In the genomic region with DNA sequence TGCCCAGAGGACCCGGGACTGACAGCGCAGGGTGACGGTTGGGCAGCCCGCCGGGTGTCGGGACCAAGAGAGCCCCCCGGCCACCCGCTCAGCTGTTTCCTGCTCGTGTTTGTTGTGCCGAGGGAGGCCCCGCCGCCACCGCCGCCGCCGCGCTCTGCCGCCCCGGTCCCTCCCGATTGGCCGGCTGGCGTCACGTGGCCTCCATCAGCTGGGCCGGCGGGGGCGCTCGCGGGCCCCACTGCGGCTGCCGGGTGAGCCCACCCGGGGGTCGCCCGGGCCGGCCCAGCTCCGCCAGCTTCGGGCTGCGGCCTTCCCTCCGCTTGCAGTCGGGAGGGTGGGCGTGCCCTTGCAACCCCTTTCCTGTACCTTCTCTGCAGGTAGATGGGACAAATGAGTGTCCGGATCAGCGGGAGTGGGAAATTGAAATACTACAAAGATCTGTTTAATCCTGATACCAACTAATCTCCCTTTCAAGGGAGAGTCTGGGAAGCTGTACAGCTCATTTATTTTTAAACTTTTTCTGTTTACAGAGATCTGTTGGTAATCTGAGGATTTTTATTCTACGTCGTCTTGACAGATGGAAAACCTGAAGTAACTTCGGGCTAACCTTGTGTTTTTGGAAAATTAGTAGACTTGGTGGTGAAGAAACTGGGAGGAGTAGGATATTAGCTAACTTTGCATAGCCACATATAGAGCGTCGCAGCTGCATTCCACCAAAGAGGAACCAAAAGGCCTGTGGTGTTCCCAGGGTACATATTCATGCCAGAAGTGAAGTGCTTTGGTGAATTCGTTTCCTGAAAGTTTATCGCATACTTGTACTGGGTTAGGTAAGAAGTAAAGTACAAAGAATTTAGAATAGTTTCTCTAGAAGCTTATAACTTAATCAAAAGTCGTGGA, we compare ENCODE assay signal across 1 cellular context.
A peak's percentile ranks its signal among the peaks of the same experiment; 100 is the strongest.
TF ChIP-seq lines count a peak whose summit lies in the region.

No MANE protein-coding gene starts in this region.

TF ChIP-seq in HepG2, 621 proteins besides CTCF, POLR2A, EP300 and RAD21 (continued from another document and continues in another):
- TF ChIP-seq, protein P1, sequence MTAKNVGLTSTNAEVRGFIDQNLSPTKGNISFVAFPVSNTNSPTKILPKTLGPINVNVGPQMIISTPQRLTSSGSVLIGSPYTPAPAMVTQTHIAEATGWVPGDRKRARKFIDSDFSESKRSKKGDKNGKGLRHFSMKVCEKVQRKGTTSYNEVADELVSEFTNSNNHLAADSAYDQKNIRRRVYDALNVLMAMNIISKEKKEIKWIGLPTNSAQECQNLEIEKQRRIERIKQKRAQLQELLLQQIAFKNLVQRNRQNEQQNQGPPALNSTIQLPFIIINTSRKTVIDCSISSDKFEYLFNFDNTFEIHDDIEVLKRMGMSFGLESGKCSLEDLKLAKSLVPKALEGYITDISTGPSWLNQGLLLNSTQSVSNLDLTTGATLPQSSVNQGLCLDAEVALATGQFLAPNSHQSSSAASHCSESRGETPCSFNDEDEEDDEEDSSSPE (CRISPR knock-in tag; IDR thresholded peaks at IDR 0.05), result no peak
- TF ChIP-seq ZNF562 (CRISPR knock-in tag; IDR thresholded peaks at IDR 0.05; ENCODE audit: borderline replicate concordance), result no peak
- TF ChIP-seq, protein P2, sequence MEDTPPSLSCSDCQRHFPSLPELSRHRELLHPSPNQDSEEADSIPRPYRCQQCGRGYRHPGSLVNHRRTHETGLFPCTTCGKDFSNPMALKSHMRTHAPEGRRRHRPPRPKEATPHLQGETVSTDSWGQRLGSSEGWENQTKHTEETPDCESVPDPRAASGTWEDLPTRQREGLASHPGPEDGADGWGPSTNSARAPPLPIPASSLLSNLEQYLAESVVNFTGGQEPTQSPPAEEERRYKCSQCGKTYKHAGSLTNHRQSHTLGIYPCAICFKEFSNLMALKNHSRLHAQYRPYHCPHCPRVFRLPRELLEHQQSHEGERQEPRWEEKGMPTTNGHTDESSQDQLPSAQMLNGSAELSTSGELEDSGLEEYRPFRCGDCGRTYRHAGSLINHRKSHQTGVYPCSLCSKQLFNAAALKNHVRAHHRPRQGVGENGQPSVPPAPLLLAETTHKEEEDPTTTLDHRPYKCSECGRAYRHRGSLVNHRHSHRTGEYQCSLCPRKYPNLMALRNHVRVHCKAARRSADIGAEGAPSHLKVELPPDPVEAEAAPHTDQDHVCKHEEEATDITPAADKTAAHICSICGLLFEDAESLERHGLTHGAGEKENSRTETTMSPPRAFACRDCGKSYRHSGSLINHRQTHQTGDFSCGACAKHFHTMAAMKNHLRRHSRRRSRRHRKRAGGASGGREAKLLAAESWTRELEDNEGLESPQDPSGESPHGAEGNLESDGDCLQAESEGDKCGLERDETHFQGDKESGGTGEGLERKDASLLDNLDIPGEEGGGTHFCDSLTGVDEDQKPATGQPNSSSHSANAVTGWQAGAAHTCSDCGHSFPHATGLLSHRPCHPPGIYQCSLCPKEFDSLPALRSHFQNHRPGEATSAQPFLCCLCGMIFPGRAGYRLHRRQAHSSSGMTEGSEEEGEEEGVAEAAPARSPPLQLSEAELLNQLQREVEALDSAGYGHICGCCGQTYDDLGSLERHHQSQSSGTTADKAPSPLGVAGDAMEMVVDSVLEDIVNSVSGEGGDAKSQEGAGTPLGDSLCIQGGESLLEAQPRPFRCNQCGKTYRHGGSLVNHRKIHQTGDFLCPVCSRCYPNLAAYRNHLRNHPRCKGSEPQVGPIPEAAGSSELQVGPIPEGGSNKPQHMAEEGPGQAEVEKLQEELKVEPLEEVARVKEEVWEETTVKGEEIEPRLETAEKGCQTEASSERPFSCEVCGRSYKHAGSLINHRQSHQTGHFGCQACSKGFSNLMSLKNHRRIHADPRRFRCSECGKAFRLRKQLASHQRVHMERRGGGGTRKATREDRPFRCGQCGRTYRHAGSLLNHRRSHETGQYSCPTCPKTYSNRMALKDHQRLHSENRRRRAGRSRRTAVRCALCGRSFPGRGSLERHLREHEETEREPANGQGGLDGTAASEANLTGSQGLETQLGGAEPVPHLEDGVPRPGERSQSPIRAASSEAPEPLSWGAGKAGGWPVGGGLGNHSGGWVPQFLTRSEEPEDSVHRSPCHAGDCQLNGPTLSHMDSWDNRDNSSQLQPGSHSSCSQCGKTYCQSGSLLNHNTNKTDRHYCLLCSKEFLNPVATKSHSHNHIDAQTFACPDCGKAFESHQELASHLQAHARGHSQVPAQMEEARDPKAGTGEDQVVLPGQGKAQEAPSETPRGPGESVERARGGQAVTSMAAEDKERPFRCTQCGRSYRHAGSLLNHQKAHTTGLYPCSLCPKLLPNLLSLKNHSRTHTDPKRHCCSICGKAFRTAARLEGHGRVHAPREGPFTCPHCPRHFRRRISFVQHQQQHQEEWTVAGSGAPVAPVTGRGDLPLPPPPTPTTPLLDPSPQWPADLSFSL (CRISPR knock-in tag; IDR thresholded peaks at IDR 0.05), result no peak
- TF ChIP-seq SUZ12 (IDR thresholded peaks at IDR 0.05; ENCODE audit: low read depth, low read length), result no peak
- no peak for TF ChIP-seq TMF1 (CRISPR knock-in tag; IDR thresholded peaks at IDR 0.05; ENCODE audit: low read depth)
- TF ChIP-seq NR1H2 (CRISPR knock-in tag; IDR thresholded peaks at IDR 0.05; ENCODE audit: borderline replicate concordance, low read depth), result no peak
- TF ChIP-seq, protein P3, sequence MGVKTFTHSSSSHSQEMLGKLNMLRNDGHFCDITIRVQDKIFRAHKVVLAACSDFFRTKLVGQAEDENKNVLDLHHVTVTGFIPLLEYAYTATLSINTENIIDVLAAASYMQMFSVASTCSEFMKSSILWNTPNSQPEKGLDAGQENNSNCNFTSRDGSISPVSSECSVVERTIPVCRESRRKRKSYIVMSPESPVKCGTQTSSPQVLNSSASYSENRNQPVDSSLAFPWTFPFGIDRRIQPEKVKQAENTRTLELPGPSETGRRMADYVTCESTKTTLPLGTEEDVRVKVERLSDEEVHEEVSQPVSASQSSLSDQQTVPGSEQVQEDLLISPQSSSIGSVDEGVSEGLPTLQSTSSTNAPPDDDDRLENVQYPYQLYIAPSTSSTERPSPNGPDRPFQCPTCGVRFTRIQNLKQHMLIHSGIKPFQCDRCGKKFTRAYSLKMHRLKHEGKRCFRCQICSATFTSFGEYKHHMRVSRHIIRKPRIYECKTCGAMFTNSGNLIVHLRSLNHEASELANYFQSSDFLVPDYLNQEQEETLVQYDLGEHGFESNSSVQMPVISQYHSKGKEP (CRISPR knock-in tag; IDR thresholded peaks at IDR 0.05), result no peak
- TF ChIP-seq MAFG (CRISPR knock-in tag; IDR thresholded peaks at IDR 0.05), result no peak
- no peak for TF ChIP-seq ZFP90 (CRISPR knock-in tag; IDR thresholded peaks at IDR 0.05; ENCODE audit: borderline replicate concordance)
- peak; percentile 37; the same call in 1 of the 2 replicates for TF ChIP-seq SP2 (CRISPR knock-in tag; IDR thresholded peaks at IDR 0.05)
- TF ChIP-seq, protein P4, sequence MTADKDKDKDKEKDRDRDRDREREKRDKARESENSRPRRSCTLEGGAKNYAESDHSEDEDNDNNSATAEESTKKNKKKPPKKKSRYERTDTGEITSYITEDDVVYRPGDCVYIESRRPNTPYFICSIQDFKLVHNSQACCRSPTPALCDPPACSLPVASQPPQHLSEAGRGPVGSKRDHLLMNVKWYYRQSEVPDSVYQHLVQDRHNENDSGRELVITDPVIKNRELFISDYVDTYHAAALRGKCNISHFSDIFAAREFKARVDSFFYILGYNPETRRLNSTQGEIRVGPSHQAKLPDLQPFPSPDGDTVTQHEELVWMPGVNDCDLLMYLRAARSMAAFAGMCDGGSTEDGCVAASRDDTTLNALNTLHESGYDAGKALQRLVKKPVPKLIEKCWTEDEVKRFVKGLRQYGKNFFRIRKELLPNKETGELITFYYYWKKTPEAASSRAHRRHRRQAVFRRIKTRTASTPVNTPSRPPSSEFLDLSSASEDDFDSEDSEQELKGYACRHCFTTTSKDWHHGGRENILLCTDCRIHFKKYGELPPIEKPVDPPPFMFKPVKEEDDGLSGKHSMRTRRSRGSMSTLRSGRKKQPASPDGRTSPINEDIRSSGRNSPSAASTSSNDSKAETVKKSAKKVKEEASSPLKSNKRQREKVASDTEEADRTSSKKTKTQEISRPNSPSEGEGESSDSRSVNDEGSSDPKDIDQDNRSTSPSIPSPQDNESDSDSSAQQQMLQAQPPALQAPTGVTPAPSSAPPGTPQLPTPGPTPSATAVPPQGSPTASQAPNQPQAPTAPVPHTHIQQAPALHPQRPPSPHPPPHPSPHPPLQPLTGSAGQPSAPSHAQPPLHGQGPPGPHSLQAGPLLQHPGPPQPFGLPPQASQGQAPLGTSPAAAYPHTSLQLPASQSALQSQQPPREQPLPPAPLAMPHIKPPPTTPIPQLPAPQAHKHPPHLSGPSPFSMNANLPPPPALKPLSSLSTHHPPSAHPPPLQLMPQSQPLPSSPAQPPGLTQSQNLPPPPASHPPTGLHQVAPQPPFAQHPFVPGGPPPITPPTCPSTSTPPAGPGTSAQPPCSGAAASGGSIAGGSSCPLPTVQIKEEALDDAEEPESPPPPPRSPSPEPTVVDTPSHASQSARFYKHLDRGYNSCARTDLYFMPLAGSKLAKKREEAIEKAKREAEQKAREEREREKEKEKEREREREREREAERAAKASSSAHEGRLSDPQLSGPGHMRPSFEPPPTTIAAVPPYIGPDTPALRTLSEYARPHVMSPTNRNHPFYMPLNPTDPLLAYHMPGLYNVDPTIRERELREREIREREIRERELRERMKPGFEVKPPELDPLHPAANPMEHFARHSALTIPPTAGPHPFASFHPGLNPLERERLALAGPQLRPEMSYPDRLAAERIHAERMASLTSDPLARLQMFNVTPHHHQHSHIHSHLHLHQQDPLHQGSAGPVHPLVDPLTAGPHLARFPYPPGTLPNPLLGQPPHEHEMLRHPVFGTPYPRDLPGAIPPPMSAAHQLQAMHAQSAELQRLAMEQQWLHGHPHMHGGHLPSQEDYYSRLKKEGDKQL (CRISPR knock-in tag; IDR thresholded peaks at IDR 0.05; ENCODE audit: low read depth), result no peak
- TF ChIP-seq EHMT2 (IDR thresholded peaks at IDR 0.05; ENCODE audit: borderline replicate concordance, low read depth, low read length), result no peak
- TF ChIP-seq KDM1A (CRISPR knock-in tag; IDR thresholded peaks at IDR 0.05), result no peak
- no peak for TF ChIP-seq TBL1XR1 (IDR thresholded peaks at IDR 0.05; ENCODE audit: borderline replicate concordance, low read length, partially characterized antibody)
- TF ChIP-seq, protein P5, sequence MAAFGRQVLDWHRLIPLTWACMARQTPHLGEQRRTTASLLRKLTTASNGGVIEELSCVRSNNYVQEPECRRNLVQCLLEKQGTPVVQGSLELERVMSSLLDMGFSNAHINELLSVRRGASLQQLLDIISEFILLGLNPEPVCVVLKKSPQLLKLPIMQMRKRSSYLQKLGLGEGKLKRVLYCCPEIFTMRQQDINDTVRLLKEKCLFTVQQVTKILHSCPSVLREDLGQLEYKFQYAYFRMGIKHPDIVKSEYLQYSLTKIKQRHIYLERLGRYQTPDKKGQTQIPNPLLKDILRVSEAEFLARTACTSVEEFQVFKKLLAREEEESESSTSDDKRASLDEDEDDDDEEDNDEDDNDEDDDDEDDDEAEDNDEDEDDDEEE (CRISPR knock-in tag; IDR thresholded peaks at IDR 0.05), result no peak; the same call in 1 of the 2 replicates
- no peak for TF ChIP-seq TSC22D2 (CRISPR knock-in tag; IDR thresholded peaks at IDR 0.05; ENCODE audit: borderline replicate concordance)
- peak; percentile 63; the same call in 1 of the 2 replicates for TF ChIP-seq SALL2 (CRISPR knock-in tag; IDR thresholded peaks at IDR 0.05)
- no peak for TF ChIP-seq RXRA (CRISPR knock-in tag; IDR thresholded peaks at IDR 0.05)
- no peak for TF ChIP-seq ZNF121 (CRISPR knock-in tag; IDR thresholded peaks at IDR 0.05)
- no peak for TF ChIP-seq IRF2 (CRISPR knock-in tag; IDR thresholded peaks at IDR 0.05)
- TF ChIP-seq ATF7 (IDR thresholded peaks at IDR 0.05), result no peak
- TF ChIP-seq ATF7 (CRISPR knock-in tag; IDR thresholded peaks at IDR 0.05), result no peak
- TF ChIP-seq, protein P6, sequence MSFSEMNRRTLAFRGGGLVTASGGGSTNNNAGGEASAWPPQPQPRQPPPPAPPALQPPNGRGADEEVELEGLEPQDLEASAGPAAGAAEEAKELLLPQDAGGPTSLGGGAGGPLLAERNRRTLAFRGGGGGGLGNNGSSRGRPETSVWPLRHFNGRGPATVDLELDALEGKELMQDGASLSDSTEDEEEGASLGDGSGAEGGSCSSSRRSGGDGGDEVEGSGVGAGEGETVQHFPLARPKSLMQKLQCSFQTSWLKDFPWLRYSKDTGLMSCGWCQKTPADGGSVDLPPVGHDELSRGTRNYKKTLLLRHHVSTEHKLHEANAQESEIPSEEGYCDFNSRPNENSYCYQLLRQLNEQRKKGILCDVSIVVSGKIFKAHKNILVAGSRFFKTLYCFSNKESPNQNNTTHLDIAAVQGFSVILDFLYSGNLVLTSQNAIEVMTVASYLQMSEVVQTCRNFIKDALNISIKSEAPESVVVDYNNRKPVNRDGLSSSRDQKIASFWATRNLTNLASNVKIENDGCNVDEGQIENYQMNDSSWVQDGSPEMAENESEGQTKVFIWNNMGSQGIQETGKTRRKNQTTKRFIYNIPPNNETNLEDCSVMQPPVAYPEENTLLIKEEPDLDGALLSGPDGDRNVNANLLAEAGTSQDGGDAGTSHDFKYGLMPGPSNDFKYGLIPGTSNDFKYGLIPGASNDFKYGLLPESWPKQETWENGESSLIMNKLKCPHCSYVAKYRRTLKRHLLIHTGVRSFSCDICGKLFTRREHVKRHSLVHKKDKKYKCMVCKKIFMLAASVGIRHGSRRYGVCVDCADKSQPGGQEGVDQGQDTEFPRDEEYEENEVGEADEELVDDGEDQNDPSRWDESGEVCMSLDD (CRISPR knock-in tag; IDR thresholded peaks at IDR 0.05; ENCODE audit: borderline replicate concordance), result no peak
- TF ChIP-seq, protein P7, sequence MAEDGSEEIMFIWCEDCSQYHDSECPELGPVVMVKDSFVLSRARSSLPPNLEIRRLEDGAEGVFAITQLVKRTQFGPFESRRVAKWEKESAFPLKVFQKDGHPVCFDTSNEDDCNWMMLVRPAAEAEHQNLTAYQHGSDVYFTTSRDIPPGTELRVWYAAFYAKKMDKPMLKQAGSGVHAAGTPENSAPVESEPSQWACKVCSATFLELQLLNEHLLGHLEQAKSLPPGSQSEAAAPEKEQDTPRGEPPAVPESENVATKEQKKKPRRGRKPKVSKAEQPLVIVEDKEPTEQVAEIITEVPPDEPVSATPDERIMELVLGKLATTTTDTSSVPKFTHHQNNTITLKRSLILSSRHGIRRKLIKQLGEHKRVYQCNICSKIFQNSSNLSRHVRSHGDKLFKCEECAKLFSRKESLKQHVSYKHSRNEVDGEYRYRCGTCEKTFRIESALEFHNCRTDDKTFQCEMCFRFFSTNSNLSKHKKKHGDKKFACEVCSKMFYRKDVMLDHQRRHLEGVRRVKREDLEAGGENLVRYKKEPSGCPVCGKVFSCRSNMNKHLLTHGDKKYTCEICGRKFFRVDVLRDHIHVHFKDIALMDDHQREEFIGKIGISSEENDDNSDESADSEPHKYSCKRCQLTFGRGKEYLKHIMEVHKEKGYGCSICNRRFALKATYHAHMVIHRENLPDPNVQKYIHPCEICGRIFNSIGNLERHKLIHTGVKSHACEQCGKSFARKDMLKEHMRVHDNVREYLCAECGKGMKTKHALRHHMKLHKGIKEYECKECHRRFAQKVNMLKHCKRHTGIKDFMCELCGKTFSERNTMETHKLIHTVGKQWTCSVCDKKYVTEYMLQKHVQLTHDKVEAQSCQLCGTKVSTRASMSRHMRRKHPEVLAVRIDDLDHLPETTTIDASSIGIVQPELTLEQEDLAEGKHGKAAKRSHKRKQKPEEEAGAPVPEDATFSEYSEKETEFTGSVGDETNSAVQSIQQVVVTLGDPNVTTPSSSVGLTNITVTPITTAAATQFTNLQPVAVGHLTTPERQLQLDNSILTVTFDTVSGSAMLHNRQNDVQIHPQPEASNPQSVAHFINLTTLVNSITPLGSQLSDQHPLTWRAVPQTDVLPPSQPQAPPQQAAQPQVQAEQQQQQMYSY (CRISPR knock-in tag; IDR thresholded peaks at IDR 0.05), result no peak
